20 cellular contexts compared by ENCODE assay signal in genomic region chr11:1569251-1569780, GRCh38. TPM values are rescaled to one million over a fixed set of nuclear protein-coding genes. Genes with fewer than 3 reads are reported as not detected.
A peak's percentile ranks its signal among the peaks of the same experiment; 100 is the strongest.
DNase-seq lines count a peak whose midpoint lies in the region; FAIRE-seq and TF ChIP-seq lines count a peak whose summit lies in the region.
"Had no signal": no experiment of that assay in that cellular context is flagged by ENCODE, and none has a peak within 500 bp of the region (broad histone marks: within the 10 kb centered on the region; RNA-seq: fewer than 3 reads in every experiment).

No MANE protein-coding gene starts in this region.

- peaks cover 3% of the 10 kb centered on the region for H3K36me3 Mint-ChIP-seq in astrocyte (ENCODE audit: low read depth, unreplicated experiment)

- no peak overlapping the region for H3K4me2 ChIP-seq in astrocyte (ENCODE audit: low read length)

- FAIRE-seq in HTR-8/SVneo (lab: Jason Lieb, UNC) (peak; percentile 9), astrocyte (lab: Jason Lieb, UNC) (no peak)

- H3K27me3 ChIP-seq in astrocyte (ENCODE audit: insufficient read depth, low read length) (peaks cover 10% of the 10 kb centered on the region), mucosa of rectum (ENCODE audit: control insufficient read depth in 2 of 2, insufficient read depth in 2 of 2, low read length in 2 of 2) (no peaks in the 10 kb centered on the region), stomach smooth muscle (ENCODE audit: control insufficient read depth in 1 of 2, insufficient read depth in 2 of 2, low read length in 2 of 2) (no peaks in the 10 kb centered on the region)
- H3K27me3 ChIP-seq: body of pancreas, testis had no signal

- H3K4me3 ChIP-seq in astrocyte (ENCODE audit: insufficient read depth, low read depth, low read length) (no peak overlapping the region), mucosa of rectum (ENCODE audit: low read length in 2 of 2) (no peak overlapping the region), stomach smooth muscle (ENCODE audit: low read length in 2 of 2) (no peak overlapping the region)
- H3K4me3 ChIP-seq: body of pancreas, testis had no signal

- H3K9me3 ChIP-seq in astrocyte (ENCODE audit: insufficient read depth, low read depth, low read length) (no peaks in the 10 kb centered on the region), mucosa of rectum (ENCODE audit: control insufficient read depth in 2 of 2, low read length in 2 of 2) (no peaks in the 10 kb centered on the region), stomach smooth muscle (ENCODE audit: control insufficient read depth in 2 of 2, low read length in 2 of 2) (no peaks in the 10 kb centered on the region)
- H3K9me3 ChIP-seq: body of pancreas, Caco-2, testis had no signal

- no peaks in the 10 kb centered on the region for H3K9me3 Mint-ChIP-seq in astrocyte (ENCODE audit: unreplicated experiment)

- H3K27ac Mint-ChIP-seq in astrocyte (ENCODE audit: unreplicated experiment), result no peak overlapping the region

- no peak for TF ChIP-seq CTCF in astrocyte (IDR thresholded peaks at IDR 0.05; ENCODE audit: insufficient read depth, low read depth, low read length)

- peaks cover 2% of the 10 kb centered on the region for H3K27me3 Mint-ChIP-seq in astrocyte (ENCODE audit: low read depth, unreplicated experiment)

- H3K4me1 Mint-ChIP-seq in astrocyte (ENCODE audit: low read depth, unreplicated experiment), result peaks cover 7% of the 10 kb centered on the region

- no peak overlapping the region for H3K9ac ChIP-seq in astrocyte (ENCODE audit: low read length)
- H3K9ac ChIP-seq in mucosa of rectum (ENCODE audit: low read depth in 1 of 2, low read length in 2 of 2), result peak overlapping the region; percentile 14 to 66
- peak overlapping the region in 1 of 2 donors; percentile 13 for H3K9ac ChIP-seq in stomach smooth muscle (ENCODE audit: low read length in 2 of 2)

- H3K4me3 Mint-ChIP-seq in astrocyte (ENCODE audit: unreplicated experiment), result peak overlapping the region; percentile 62

- H3K4me1 ChIP-seq in astrocyte (ENCODE audit: insufficient read depth, low read length) (peaks cover 9% of the 10 kb centered on the region), mucosa of rectum (ENCODE audit: control insufficient read depth in 2 of 2, insufficient read depth in 2 of 2, low read length in 2 of 2) (peaks cover 38 to 49% of the 10 kb centered on the region in 2 donors), stomach smooth muscle (ENCODE audit: control insufficient read depth, insufficient read depth, low read length) (peaks cover 63% of the 10 kb centered on the region)

- no peak overlapping the region for H2AFZ ChIP-seq in astrocyte (ENCODE audit: low read depth, low read length)

- no peak overlapping the region for H3K27ac ChIP-seq in astrocyte (ENCODE audit: low read depth, low read length)
- H3K27ac ChIP-seq in mucosa of rectum (ENCODE audit: low read depth in 2 of 2, low read length in 2 of 2), result peak overlapping the region; percentile 85 to 86
- H3K27ac ChIP-seq in stomach smooth muscle (ENCODE audit: low read length), result peak overlapping the region; percentile 64
- H3K27ac ChIP-seq: testis had no signal

- H3K79me2 ChIP-seq in astrocyte (ENCODE audit: insufficient read depth, low read length), result peaks cover 65% of the 10 kb centered on the region

- peaks cover 76% of the 10 kb centered on the region for H4K20me1 ChIP-seq in astrocyte (ENCODE audit: insufficient read depth, low read length)

- DNase-seq in HTR-8/SVneo (ENCODE audit: insufficient read length, low spot score) (no peak), astrocyte (ENCODE audit: low read depth) (no peak), NCI-H1436 treated with DMSO at 0.1 percent for 48 hours (lab: John Stamatoyannopoulos, UW) (no peak), putamen (ENCODE audit: low spot score) (no peak), HuH-7.5 (ENCODE audit: low spot score) (no peak)
- DNase-seq: activated CD4-positive, alpha-beta T cell treated with anti-CD3 and anti-CD28 coated beads, Interleukin-2, amount 50 U/mL, for 4 hours; activated effector memory CD4-positive, alpha-beta T cell treated with Interleukin-2 at 50 U/mL for 16 hours; Caco-2; effector memory CD4-positive, alpha-beta T cell; NCI-H2107; SHP77 treated with DMSO at 0.1 percent for 48 hours; stimulated activated CD4-positive, alpha-beta T cell treated with anti-CD3 and anti-CD28 coated beads, Interleukin-15, amount 100 ng/mL, for 24 hours; T1000; testis had no signal

- no peaks in the 10 kb centered on the region for H3K36me3 ChIP-seq in astrocyte (ENCODE audit: insufficient read depth, low read length)
- H3K36me3 ChIP-seq in mucosa of rectum (ENCODE audit: control insufficient read depth in 2 of 2, insufficient read depth in 2 of 2, low read length in 2 of 2), result no peaks in the 10 kb centered on the region
- H3K36me3 ChIP-seq in stomach smooth muscle (ENCODE audit: control insufficient read depth in 2 of 2, insufficient read depth in 2 of 2, low read length in 2 of 2), result peaks cover 0 to 2% of the 10 kb centered on the region in 2 donors

RNA-seq across cellular contexts. Expression of gene DUSP8, which starts 2.8 kb away (rescaled TPM):
- total RNA-seq in astrocyte, result 13.8 and 14.8 TPM in 2 replicates

RNA-seq across cellular contexts. Expression of gene KRTAP5-1, which starts 15.8 kb away (rescaled TPM):
- not detected in 2 replicates for total RNA-seq in astrocyte
- total RNA-seq: body of pancreas, Caco-2, HT-29, MCF 10A, mesenteric fat pad, testis had no signal

RNA-seq across cellular contexts. Expression of gene KRTAP5-2, which starts 28.8 kb away (rescaled TPM):
- total RNA-seq in astrocyte, result not detected in 2 replicates
- total RNA-seq: body of pancreas, Caco-2, HT-29, MCF 10A, mesenteric fat pad, testis had no signal

RNA-seq across cellular contexts. Expression of gene KRTAP5-3, which starts 38.9 kb away (rescaled TPM):
- not detected in 2 replicates for total RNA-seq in astrocyte
- total RNA-seq: body of pancreas, Caco-2, HT-29, MCF 10A, mesenteric fat pad, testis had no signal

RNA-seq across cellular contexts. Expression of gene KRTAP5-4, which starts 52.6 kb away (rescaled TPM):
- total RNA-seq in astrocyte, result not detected in 2 replicates
- total RNA-seq: body of pancreas, Caco-2, HT-29, MCF 10A, mesenteric fat pad, testis had no signal
